ENCODE assay signal across 8 cellular contexts in genomic region chr6:75748743-75749538, GRCh38. TPM values are rescaled to one million over a fixed set of nuclear protein-coding genes. Genes with fewer than 3 reads are reported as not detected.
A peak's percentile ranks its signal among the peaks of the same experiment; 100 is the strongest.
DNase-seq lines count a peak whose midpoint lies in the region; ATAC-seq, FAIRE-seq and TF ChIP-seq lines count a peak whose summit lies in the region.

TSS of gene MYO6 (plus strand) at chr6:75749239. CDS start at chr6:75817548, 68,309 bp downstream.

- peak; percentile 90 to 92 for ATAC-seq in A549
- peak; percentile 76 for ATAC-seq in GM18511 (IDR thresholded peaks at IDR 0.05; ENCODE audit: unreplicated experiment)
- ATAC-seq in HG02970 (IDR thresholded peaks at IDR 0.05; ENCODE audit: low FRiP score, unreplicated experiment), result peak; percentile 88
- peak; percentile 89 for ATAC-seq in stimulated activated effector memory CD8-positive, alpha-beta T cell treated with anti-CD3 and anti-CD28 coated beads, Interleukin-12 subunit alpha, Interleukin-12 subunit beta, amount 100 ng/mL, for 72 hours

- under 1% methylated on average over 27 of the region's 97 CpGs for WGBS in A549 (ENCODE audit: missing lambda C conversion rate)

- H3K4me3 Mint-ChIP-seq in mesothelial cell of epicardium, result peak within 1 kb of the TSS; percentile 89
- H3K4me3 Mint-ChIP-seq in stimulated activated effector memory CD8-positive, alpha-beta T cell treated with anti-CD3 and anti-CD28 coated beads, Interleukin-12 subunit alpha, Interleukin-12 subunit beta, amount 100 ng/mL, for 72 hours, result peak within 1 kb of the TSS; percentile 87

- H3K27ac ChIP-seq in A549, result peak within 1 kb of the TSS; percentile 89 to 92

- peak; percentile 71 for TF ChIP-seq POLR2A in A549 (IDR thresholded peaks at IDR 0.05; ENCODE audit: low read length)

- no peak for TF ChIP-seq EP300 in A549 (IDR thresholded peaks at IDR 0.05)

- POLR2A ChIA-PET in A549 (lab: Yijun Ruan, JAX), result no interaction called here

- peak; percentile 28 to 48 for DNase-seq in A549 (ENCODE audit: low read depth in 1 of 2, low spot score in 1 of 2)
- DNase-seq in NCI-H345 (lab: John Stamatoyannopoulos, UW), result peak; percentile 77
- peak; percentile 70 for DNase-seq in activated CD8-positive, alpha-beta memory T cell treated with anti-CD3 and anti-CD28 coated beads, Interleukin-2, amount 50 U/mL, for 48 hours
- peak; percentile 53 for DNase-seq in epidermal melanocyte (ENCODE audit: insufficient read length, low spot score)
- peak; percentile 48 to 74 for DNase-seq in mesothelial cell of epicardium (ENCODE audit: low spot score in 2 of 2, unreplicated experiment in 2 of 2)
- peak; percentile 40 to 73 for DNase-seq in stimulated activated effector memory CD8-positive, alpha-beta T cell treated with anti-CD3 and anti-CD28 coated beads, Interleukin-12 subunit alpha, Interleukin-12 subunit beta, amount 100 ng/mL, for 72 hours (ENCODE audit: low spot score in 2 of 2)

- H3K4me2 ChIP-seq in A549, result peak within 1 kb of the TSS; percentile 83

- no peak for TF ChIP-seq CTCF in A549 (IDR thresholded peaks at IDR 0.05)
- no peak for TF ChIP-seq CTCF in mesothelial cell of epicardium (IDR thresholded peaks at IDR 0.05; ENCODE audit: unreplicated experiment)

- H3K27ac Mint-ChIP-seq in mesothelial cell of epicardium, result peak within 1 kb of the TSS; percentile 96
- H3K27ac Mint-ChIP-seq in stimulated activated effector memory CD8-positive, alpha-beta T cell treated with anti-CD3 and anti-CD28 coated beads, Interleukin-12 subunit alpha, Interleukin-12 subunit beta, amount 100 ng/mL, for 72 hours, result peak within 1 kb of the TSS; percentile 84

- no peak for TF ChIP-seq RAD21 in A549 (conservative IDR thresholded peaks at IDR 0.05 in 1 of 2, IDR thresholded peaks at IDR 0.05 in 1 of 2)

- CTCF ChIA-PET in A549 (lab: Yijun Ruan, JAX), result no interaction called here

- FAIRE-seq in A549 (lab: Jason Lieb, UNC), result no peak

- H3K4me1 ChIP-seq in A549, result peaks cover 9% of the 10 kb centered on the region; the same call in 2 of the 3 replicates

- H3K9me3 Mint-ChIP-seq in mesothelial cell of epicardium, result no peaks in the 10 kb centered on the region
- H3K9me3 Mint-ChIP-seq in stimulated activated effector memory CD8-positive, alpha-beta T cell treated with anti-CD3 and anti-CD28 coated beads, Interleukin-12 subunit alpha, Interleukin-12 subunit beta, amount 100 ng/mL, for 72 hours, result no peaks in the 10 kb centered on the region

- peaks cover 42% of the 10 kb centered on the region for H3K4me1 Mint-ChIP-seq in mesothelial cell of epicardium
- H3K4me1 Mint-ChIP-seq in stimulated activated effector memory CD8-positive, alpha-beta T cell treated with anti-CD3 and anti-CD28 coated beads, Interleukin-12 subunit alpha, Interleukin-12 subunit beta, amount 100 ng/mL, for 72 hours, result no peaks in the 10 kb centered on the region

- H3K27me3 Mint-ChIP-seq in mesothelial cell of epicardium (ENCODE audit: low read depth), result no peaks in the 10 kb centered on the region

- H3K36me3 Mint-ChIP-seq in mesothelial cell of epicardium, result no peaks in the 10 kb centered on the region
- H3K36me3 Mint-ChIP-seq in stimulated activated effector memory CD8-positive, alpha-beta T cell treated with anti-CD3 and anti-CD28 coated beads, Interleukin-12 subunit alpha, Interleukin-12 subunit beta, amount 100 ng/mL, for 72 hours, result no peaks in the 10 kb centered on the region

- no peaks in the 10 kb centered on the region for H3K9me3 ChIP-seq in A549

- H3K4me3 ChIP-seq in A549, result peak within 1 kb of the TSS; percentile 91

TF ChIP-seq in A549, 52 proteins besides CTCF, POLR2A, EP300 and RAD21:
- TF ChIP-seq HES2 (IDR thresholded peaks at IDR 0.05), result no peak
- TF ChIP-seq ZC3H11A (IDR thresholded peaks at IDR 0.05), result no peak
- no peak for TF ChIP-seq GATA3 (IDR thresholded peaks at IDR 0.05; ENCODE audit: borderline replicate concordance)
- TF ChIP-seq PHF8 (IDR thresholded peaks at IDR 0.05; ENCODE audit: borderline replicate concordance, low read depth), result peak; percentile 52
- no peak for TF ChIP-seq CEBPB (IDR thresholded peaks at IDR 0.05)
- TF ChIP-seq JUN (IDR thresholded peaks at IDR 0.05), result peak in 1 of 2 experiments; percentile 25; a peak in 1 of 5 replicates
- no peak for TF ChIP-seq ZNF302 (CRISPR knock-in tag; IDR thresholded peaks at IDR 0.05)

RNA-seq across cellular contexts. Expression of gene MYO6, which starts in this region (rescaled TPM):
- polyA plus RNA-seq in A549 (2011; rRNA removed), result 16.0 and 17.3 TPM in 2 replicates
- 3.0 and 3.4 TPM in 2 replicates for polyA plus RNA-seq in A549 (2012; cell fraction: cytosol; rRNA removed)
- polyA plus RNA-seq in A549 (2012; cell fraction: nucleus; rRNA removed), result 7.6 and 11.2 TPM in 2 replicates
- polyA plus RNA-seq in A549 (2017; fragmentation: RNase III; extraction: RNeasy Plus Mini Kit Qiagen cat#74134 plus additional on column Dnase treatment), result 7.7 to 10.8 TPM (median 9.5 TPM) in 3 replicates
- polyA minus RNA-seq in A549 (2011; rRNA and poly(A)+ RNA removed), result 8.1 and 8.4 TPM in 2 replicates
- 69.1 to 70.0 TPM (median 69.5 TPM) in 3 replicates for total RNA-seq in mesothelial cell of epicardium

Comparison
In these comparisons a context has a peak if more than half of its experiments do, and no peak if none do; other contexts are left out.
1. Peak in every context shown above with its lines: DNase-seq, ATAC-seq, H3K4me3 ChIP-seq and H3K27ac ChIP-seq.